1 cellular context compared by ENCODE assay signal in genomic region chr7:95357623-95358022, GRCh38.
TF ChIP-seq lines count a peak whose summit lies in the region.

No MANE protein-coding gene starts in this region.

TF ChIP-seq in HCT116, 20 proteins besides CTCF, POLR2A, EP300 and RAD21 (continued from another document):
- TF ChIP-seq MAX (IDR thresholded peaks at IDR 0.05) (no peak), ELF1 (IDR thresholded peaks at IDR 0.05; ENCODE audit: borderline replicate concordance, low read depth) (no peak), SIN3A (IDR thresholded peaks at IDR 0.05; ENCODE audit: low read depth) (no peak), TCF7L2 (IDR thresholded peaks at IDR 0.05; ENCODE audit: borderline replicate concordance, extremely low read depth, insufficient read depth, insufficient read length) (no peak), ZFX (IDR thresholded peaks at IDR 0.05) (no peak), FOSL1 (IDR thresholded peaks at IDR 0.05; ENCODE audit: low read depth) (no peak), ZNF274 (IDR thresholded peaks at IDR 0.05; ENCODE audit: low read depth, low read length) (no peak), ZBTB33 (IDR thresholded peaks at IDR 0.05; ENCODE audit: extremely low read depth, insufficient replicate concordance, low read length) (no peak), EGR1 (IDR thresholded peaks at IDR 0.05; ENCODE audit: low read depth) (no peak), JUND (IDR thresholded peaks at IDR 0.05) (no peak), EZH2phosphoT487 (IDR thresholded peaks at IDR 0.05; ENCODE audit: borderline replicate concordance) (no peak), SRF (IDR thresholded peaks at IDR 0.05; ENCODE audit: low read depth) (no peak)
